15 cellular contexts compared by ENCODE assay signal in the genomic region with DNA sequence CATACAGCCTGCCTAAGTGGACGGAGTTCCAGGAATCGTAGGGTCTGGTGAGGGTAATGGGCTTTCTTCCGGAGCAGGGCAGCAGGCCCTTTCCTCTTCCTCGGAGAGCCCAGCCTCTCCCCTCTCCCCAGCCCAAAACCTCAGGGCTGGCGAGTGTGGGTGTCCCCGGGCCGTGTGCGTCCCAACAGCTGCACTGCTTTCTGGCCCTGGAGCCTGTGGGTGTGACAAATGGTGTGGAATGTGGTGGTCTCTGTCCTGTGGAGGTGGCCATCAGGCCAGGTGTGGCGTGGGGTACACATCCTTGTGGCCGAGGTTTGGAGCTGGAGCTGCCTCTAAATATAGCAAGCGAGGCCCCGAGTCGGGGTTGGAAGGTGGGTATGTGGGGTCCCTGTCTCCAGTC. TPM values are rescaled to one million over a fixed set of nuclear protein-coding genes. Genes with fewer than 3 reads are reported as not detected.
A peak's percentile ranks its signal among the peaks of the same experiment; 100 is the strongest.
DNase-seq lines count a peak whose midpoint lies in the region; ATAC-seq and TF ChIP-seq lines count a peak whose summit lies in the region.
"Had no signal": no experiment of that assay in that cellular context is flagged by ENCODE, and none has a peak within 500 bp of the region (broad histone marks: within the 10 kb centered on the region; RNA-seq: fewer than 3 reads in every experiment).

No MANE protein-coding gene starts in this region.

- H3K27me3 ChIP-seq in uterus, result no peaks in the 10 kb centered on the region
- H3K27me3 ChIP-seq: body of pancreas, esophagus muscularis mucosa had no signal

- H3K4me3 Mint-ChIP-seq in activated T-cell treated with anti-CD3 and anti-CD28 coated beads, Interleukin-2, amount 50 U/mL, for 72 hours, result peak overlapping the region; percentile 13 to 37
- peak overlapping the region; percentile 10 for H3K4me3 Mint-ChIP-seq in activated T-helper 1 cell treated with anti-CD3 and anti-CD28 coated beads, Interleukin-12 subunit alpha, Interleukin-12 subunit beta, Interleukin-2, Interleukin-4 antibody, amounts not matched to agents 30 ng/mL and 10 ng/mL and 1 ng/mL, durations not matched to agents 14 hours and 24 hours and 36 hours
- H3K4me3 Mint-ChIP-seq in naive B cell, result peak overlapping the region in 2 of 8 donors; percentile 10 to 42
- peak overlapping the region; percentile 54 to 70 for H3K4me3 Mint-ChIP-seq in stimulated activated naive CD8-positive, alpha-beta T cell treated with anti-CD3 and anti-CD28 coated beads, Interleukin-15, amount 100 ng/mL, for 72 hours
- H3K4me3 Mint-ChIP-seq: activated T-cell treated with anti-CD3 and anti-CD28 coated beads, Interleukin-2, amount 50 U/mL, for 4 hours; dendritic cell treated with granulocyte-macrophage colony-stimulating factor and Interleukin-4, amounts not matched to agents 40 ng/mL and 50 ng/mL, for 4 days had no signal

- no peaks in the 10 kb centered on the region for H3K27me3 Mint-ChIP-seq in activated T-cell treated with anti-CD3 and anti-CD28 coated beads, Interleukin-2, amount 50 U/mL, for 72 hours (ENCODE audit: low read depth)
- H3K27me3 Mint-ChIP-seq in activated T-helper 1 cell treated with anti-CD3 and anti-CD28 coated beads, Interleukin-12 subunit alpha, Interleukin-12 subunit beta, Interleukin-2, Interleukin-4 antibody, amounts not matched to agents 30 ng/mL and 10 ng/mL and 1 ng/mL, durations not matched to agents 14 hours and 24 hours and 36 hours (ENCODE audit: insufficient read depth), result no peaks in the 10 kb centered on the region
- no peaks in the 10 kb centered on the region for H3K27me3 Mint-ChIP-seq in naive B cell
- no peaks in the 10 kb centered on the region for H3K27me3 Mint-ChIP-seq in stimulated activated naive CD8-positive, alpha-beta T cell treated with anti-CD3 and anti-CD28 coated beads, Interleukin-15, amount 100 ng/mL, for 72 hours
- H3K27me3 Mint-ChIP-seq: dendritic cell treated with granulocyte-macrophage colony-stimulating factor and Interleukin-4, amounts not matched to agents 40 ng/mL and 50 ng/mL, for 4 days had no signal

- no peaks in the 10 kb centered on the region for H3K4me1 ChIP-seq in uterus

- no peak for ATAC-seq in activated T-cell treated with anti-CD3 and anti-CD28 coated beads, Interleukin-2, amount 50 U/mL, for 72 hours (replicated peaks in 1 of 2)
- no peak for ATAC-seq in naive B cell (ENCODE audit: low read depth in 2 of 2)
- no peak for ATAC-seq in stimulated activated naive CD8-positive, alpha-beta T cell treated with anti-CD3 and anti-CD28 coated beads, Interleukin-15, amount 100 ng/mL, for 72 hours
- ATAC-seq in GM19328 (IDR thresholded peaks at IDR 0.05; ENCODE audit: unreplicated experiment), result no peak
- ATAC-seq: activated T-cell treated with anti-CD3 and anti-CD28 coated beads, Interleukin-2, amount 50 U/mL, for 4 hours; body of pancreas had no signal

- H3K4me3 ChIP-seq in uterus, result no peak overlapping the region
- H3K4me3 ChIP-seq: body of pancreas, esophagus muscularis mucosa, thoracic aorta had no signal

- TF ChIP-seq CTCF in uterus (IDR thresholded peaks at IDR 0.05), result no peak

- intact Hi-C loops in activated T-helper 1 cell treated with anti-CD3 and anti-CD28 coated beads, Interleukin-12 subunit alpha, Interleukin-12 subunit beta, Interleukin-2, Interleukin-4 antibody, amounts not matched to agents 30 ng/mL and 10 ng/mL and 1 ng/mL, durations not matched to agents 14 hours and 24 hours and 36 hours (cut with micrococcal nuclease), result no loop called here
- intact Hi-C loops in uterus (cut with DNase I; ENCODE audit: low total_unique reads), result no loop called here

- no peak overlapping the region for H3K27ac ChIP-seq in uterus
- H3K27ac ChIP-seq: body of pancreas, esophagus muscularis mucosa, thoracic aorta had no signal

- no peaks in the 10 kb centered on the region for H3K9me3 Mint-ChIP-seq in activated T-cell treated with anti-CD3 and anti-CD28 coated beads, Interleukin-2, amount 50 U/mL, for 72 hours
- H3K9me3 Mint-ChIP-seq in activated T-helper 1 cell treated with anti-CD3 and anti-CD28 coated beads, Interleukin-12 subunit alpha, Interleukin-12 subunit beta, Interleukin-2, Interleukin-4 antibody, amounts not matched to agents 30 ng/mL and 10 ng/mL and 1 ng/mL, durations not matched to agents 14 hours and 24 hours and 36 hours, result no peaks in the 10 kb centered on the region
- no peaks in the 10 kb centered on the region for H3K9me3 Mint-ChIP-seq in naive B cell
- no peaks in the 10 kb centered on the region for H3K9me3 Mint-ChIP-seq in stimulated activated naive CD8-positive, alpha-beta T cell treated with anti-CD3 and anti-CD28 coated beads, Interleukin-15, amount 100 ng/mL, for 72 hours
- H3K9me3 Mint-ChIP-seq: activated T-cell treated with anti-CD3 and anti-CD28 coated beads, Interleukin-2, amount 50 U/mL, for 4 hours; dendritic cell treated with granulocyte-macrophage colony-stimulating factor and Interleukin-4, amounts not matched to agents 40 ng/mL and 50 ng/mL, for 4 days had no signal

- peaks cover 78% of the 10 kb centered on the region for H3K4me1 Mint-ChIP-seq in activated T-cell treated with anti-CD3 and anti-CD28 coated beads, Interleukin-2, amount 50 U/mL, for 72 hours (ENCODE audit: low read depth)
- peaks cover 66% of the 10 kb centered on the region for H3K4me1 Mint-ChIP-seq in activated T-helper 1 cell treated with anti-CD3 and anti-CD28 coated beads, Interleukin-12 subunit alpha, Interleukin-12 subunit beta, Interleukin-2, Interleukin-4 antibody, amounts not matched to agents 30 ng/mL and 10 ng/mL and 1 ng/mL, durations not matched to agents 14 hours and 24 hours and 36 hours (ENCODE audit: low read depth)
- H3K4me1 Mint-ChIP-seq in naive B cell, result peaks cover 33 to 77% (median 64%) of the 10 kb centered on the region in 3 donors
- peaks cover 86% of the 10 kb centered on the region for H3K4me1 Mint-ChIP-seq in stimulated activated naive CD8-positive, alpha-beta T cell treated with anti-CD3 and anti-CD28 coated beads, Interleukin-15, amount 100 ng/mL, for 72 hours

- peak overlapping the region; percentile 91 for H3K27ac Mint-ChIP-seq in activated T-cell treated with anti-CD3 and anti-CD28 coated beads, Interleukin-2, amount 50 U/mL, for 72 hours
- peak overlapping the region; percentile 58 for H3K27ac Mint-ChIP-seq in activated T-helper 1 cell treated with anti-CD3 and anti-CD28 coated beads, Interleukin-12 subunit alpha, Interleukin-12 subunit beta, Interleukin-2, Interleukin-4 antibody, amounts not matched to agents 30 ng/mL and 10 ng/mL and 1 ng/mL, durations not matched to agents 14 hours and 24 hours and 36 hours
- H3K27ac Mint-ChIP-seq in naive B cell, result peak overlapping the region in 5 of 6 donors; percentile 60 to 94 (median 78)
- peak overlapping the region; percentile 61 to 78 for H3K27ac Mint-ChIP-seq in stimulated activated naive CD8-positive, alpha-beta T cell treated with anti-CD3 and anti-CD28 coated beads, Interleukin-15, amount 100 ng/mL, for 72 hours
- H3K27ac Mint-ChIP-seq: dendritic cell treated with granulocyte-macrophage colony-stimulating factor and Interleukin-4, amounts not matched to agents 40 ng/mL and 50 ng/mL, for 4 days had no signal

- TF ChIP-seq POLR2A in uterus (IDR thresholded peaks at IDR 0.05), result no peak

- peaks cover 0 to 2% of the 10 kb centered on the region in 2 donors for H3K36me3 Mint-ChIP-seq in activated T-cell treated with anti-CD3 and anti-CD28 coated beads, Interleukin-2, amount 50 U/mL, for 72 hours (ENCODE audit: insufficient read depth in 2 of 2)
- peaks cover 29% of the 10 kb centered on the region for H3K36me3 Mint-ChIP-seq in activated T-helper 1 cell treated with anti-CD3 and anti-CD28 coated beads, Interleukin-12 subunit alpha, Interleukin-12 subunit beta, Interleukin-2, Interleukin-4 antibody, amounts not matched to agents 30 ng/mL and 10 ng/mL and 1 ng/mL, durations not matched to agents 14 hours and 24 hours and 36 hours (ENCODE audit: low read depth)
- H3K36me3 Mint-ChIP-seq in naive B cell, result peaks cover 0 to 10% of the 10 kb centered on the region in 2 donors

- no peak for DNase-seq in activated T-cell treated with anti-CD3 and anti-CD28 coated beads, Interleukin-2, amount 50 U/mL, for 72 hours
- DNase-seq in activated T-cell treated with anti-CD3 and anti-CD28 coated beads for 4 hours, result no peak
- DNase-seq in activated T-helper 1 cell treated with anti-CD3 and anti-CD28 coated beads, Interleukin-12 subunit alpha, Interleukin-12 subunit beta, Interleukin-2, Interleukin-4 antibody, amounts not matched to agents 30 ng/mL and 10 ng/mL and 1 ng/mL, durations not matched to agents 14 hours and 24 hours and 36 hours (ENCODE audit: low spot score), result no peak
- DNase-seq in naive B cell, result no peak
- DNase-seq in stimulated activated naive CD8-positive, alpha-beta T cell treated with anti-CD3 and anti-CD28 coated beads, Interleukin-15, amount 100 ng/mL, for 72 hours, result no peak
- no peak for DNase-seq in midbrain (lab: John Stamatoyannopoulos, UW)
- DNase-seq in uterus, result no peak
- DNase-seq: activated T-cell treated with anti-CD3 and anti-CD28 coated beads, Interleukin-2, amount 50 U/mL, for 4 hours; body of pancreas; kidney glomerular epithelial cell; NCI-H69 had no signal

- no peaks in the 10 kb centered on the region for H3K36me3 ChIP-seq in uterus
- H3K36me3 ChIP-seq: esophagus muscularis mucosa, thoracic aorta had no signal

- H3K9me3 ChIP-seq in uterus, result no peaks in the 10 kb centered on the region
- H3K9me3 ChIP-seq: body of pancreas, esophagus muscularis mucosa, thoracic aorta had no signal

RNA-seq across cellular contexts. Expression of gene ORAI1, which starts 8.5 kb away (rescaled TPM):
- total RNA-seq in activated T-cell treated with anti-CD3 and anti-CD28 coated beads, Interleukin-2, amount 50 U/mL, for 72 hours, result 10 to 100 TPM; 35.2 to 39.3 TPM
- 61.5 and 67.0 TPM in 2 replicates for total RNA-seq in activated T-helper 1 cell treated with anti-CD3 and anti-CD28 coated beads, Interleukin-12 subunit alpha, Interleukin-12 subunit beta, Interleukin-2, Interleukin-4 antibody, amounts not matched to agents 30 ng/mL and 10 ng/mL and 1 ng/mL, durations not matched to agents 14 hours and 24 hours and 36 hours
- 100 to 1,000 TPM; 130 to 190 (median 161) TPM for polyA plus RNA-seq in naive B cell (ENCODE audit: low read depth in 6 of 6)
- 10 to 100 TPM in 3 of 4 donors, 1 to 10 TPM in 1; 1.8 to 20.0 (median 13.8) TPM for total RNA-seq in uterus

RNA-seq across cellular contexts. Expression of gene MORN3, which starts 34.6 kb away (rescaled TPM):
- 1 to 10 TPM; 2.4 to 3.2 TPM for total RNA-seq in activated T-cell treated with anti-CD3 and anti-CD28 coated beads, Interleukin-2, amount 50 U/mL, for 72 hours
- 0.41 and 0.61 TPM in 2 replicates for total RNA-seq in activated T-helper 1 cell treated with anti-CD3 and anti-CD28 coated beads, Interleukin-12 subunit alpha, Interleukin-12 subunit beta, Interleukin-2, Interleukin-4 antibody, amounts not matched to agents 30 ng/mL and 10 ng/mL and 1 ng/mL, durations not matched to agents 14 hours and 24 hours and 36 hours
- under 1 TPM in 5 of 6 donors, not detected in 1; 0.17 to 0.72 (median 0.28) TPM for polyA plus RNA-seq in naive B cell (ENCODE audit: low read depth in 6 of 6)
- total RNA-seq in uterus, result 1 to 10 TPM in 1 of 4 donors, under 1 TPM in 1, not detected in 2; 0.27 to 1.9 TPM
- total RNA-seq: body of pancreas had no signal

RNA-seq across cellular contexts. Expression of gene KDM2B, which starts 54.0 kb away (rescaled TPM):
- total RNA-seq in activated T-cell treated with anti-CD3 and anti-CD28 coated beads, Interleukin-2, amount 50 U/mL, for 72 hours, result 10 to 100 TPM; 43.4 to 47.7 TPM
- total RNA-seq in activated T-helper 1 cell treated with anti-CD3 and anti-CD28 coated beads, Interleukin-12 subunit alpha, Interleukin-12 subunit beta, Interleukin-2, Interleukin-4 antibody, amounts not matched to agents 30 ng/mL and 10 ng/mL and 1 ng/mL, durations not matched to agents 14 hours and 24 hours and 36 hours, result 58.1 and 60.1 TPM in 2 replicates
- 10 to 100 TPM; 25.5 to 46.5 (median 31.0) TPM for polyA plus RNA-seq in naive B cell (ENCODE audit: low read depth in 6 of 6)
- total RNA-seq in uterus, result 10 to 100 TPM in 3 of 4 donors, 1 to 10 TPM in 1; 6.1 to 78.0 (median 19.8) TPM
